In genomic region chr14:87184180-87184579, GRCh38 we compare ENCODE assay signal across 21 cellular contexts.
DNase-seq lines count a peak whose midpoint lies in the region; ATAC-seq, FAIRE-seq and TF ChIP-seq lines count a peak whose summit lies in the region.
"Had no signal": no experiment of that assay in that cellular context is flagged by ENCODE, and none has a peak within 500 bp of the region (broad histone marks: within the 10 kb centered on the region; RNA-seq: fewer than 3 reads in every experiment).

No MANE protein-coding gene starts in this region.

- TF ChIP-seq POLR2A in A549 (IDR thresholded peaks at IDR 0.05; ENCODE audit: low read length) = no peak
- no peak for TF ChIP-seq POLR2A in IMR-90 (IDR thresholded peaks at IDR 0.05; ENCODE audit: low read depth, low read length)
- TF ChIP-seq POLR2A in H1 (IDR thresholded peaks at IDR 0.05; ENCODE audit: control extremely low read depth in 1 of 2, low read depth in 2 of 2, low read length in 2 of 2) = no peak

- H3K27me3 Mint-ChIP-seq in activated T-cell treated with anti-CD3 and anti-CD28 coated beads, Interleukin-2, amount 50 U/mL, for 72 hours (ENCODE audit: low read depth) = no peaks in the 10 kb centered on the region
- H3K27me3 Mint-ChIP-seq: B cell; CD4-positive, alpha-beta T cell had no signal

- H3K4me3 Mint-ChIP-seq in activated T-cell treated with anti-CD3 and anti-CD28 coated beads, Interleukin-2, amount 50 U/mL, for 72 hours = no peak overlapping the region
- H3K4me3 Mint-ChIP-seq: B cell; CD4-positive, alpha-beta T cell; CD8-positive, alpha-beta T cell had no signal

- DNase-seq in A549 (ENCODE audit: low read depth in 1 of 2, low spot score in 1 of 2) (no peak), IMR-90 (no peak), H1 (ENCODE audit: low read depth in 1 of 2, low spot score in 2 of 2) (no peak), NCI-H774 (lab: John Stamatoyannopoulos, UW) (no peak)
- no peak for DNase-seq in activated T-cell treated with anti-CD3 and anti-CD28 coated beads, Interleukin-2, amount 50 U/mL, for 72 hours
- DNase-seq: 8988T; AML-193; Caco-2; Calu3; CD4-positive, alpha-beta T cell; CD8-positive, alpha-beta T cell; DMS79 treated with DMSO at 0.1 percent for 48 hours; GF-D8 had no signal

- dilution Hi-C loops in IMR-90 (cut with HindIII; ENCODE audit: low sequenced_read_pairs, unreplicated experiment) = no loop called here

- H3K36me3 Mint-ChIP-seq in activated T-cell treated with anti-CD3 and anti-CD28 coated beads, Interleukin-2, amount 50 U/mL, for 72 hours (ENCODE audit: insufficient read depth in 2 of 2) = peaks cover 0 to 2% of the 10 kb centered on the region in 2 donors
- H3K36me3 Mint-ChIP-seq: CD8-positive, alpha-beta T cell had no signal

- H3K4me1 Mint-ChIP-seq in activated T-cell treated with anti-CD3 and anti-CD28 coated beads, Interleukin-2, amount 50 U/mL, for 72 hours (ENCODE audit: low read depth) = no peaks in the 10 kb centered on the region
- H3K4me1 Mint-ChIP-seq: B cell had no signal

- H2BK12ac ChIP-seq in H1 (ENCODE audit: low read depth, low read length) = no peak overlapping the region

- H4K5ac ChIP-seq in IMR-90 (ENCODE audit: low read depth, low read length) (no peak overlapping the region), H1 (ENCODE audit: insufficient read length, low read depth, low read length) (no peak overlapping the region)

- in situ Hi-C loops in IMR-90 (cut with MboI; ENCODE audit: low sequenced_read_pairs) = no loop called here

- peaks cover 2 to 4% of the 10 kb centered on the region in 2 donors for H3K9me3 Mint-ChIP-seq in activated T-cell treated with anti-CD3 and anti-CD28 coated beads, Interleukin-2, amount 50 U/mL, for 72 hours
- H3K9me3 Mint-ChIP-seq: CD8-positive, alpha-beta T cell had no signal

- H3K27me3 ChIP-seq in IMR-90 (ENCODE audit: control insufficient read depth, insufficient read depth, low read length) (no peaks in the 10 kb centered on the region), H1 (replicated peaks in 1 of 4; ENCODE audit: control insufficient read depth in 3 of 4, extremely low read depth in 1 of 4, insufficient read depth in 3 of 4, low read length in 3 of 4) (peaks cover 0 to 1% (median 0%) of the 10 kb centered on the region in 4 experiments; a peak in 1 of 7 replicates)
- H3K27me3 ChIP-seq: BLaER1 treated with 17β-estradiol and CSF1 and Interleukin-3, amounts not matched to agents 10 nM and 100 nM had no signal

- TF ChIP-seq EP300 in A549 (IDR thresholded peaks at IDR 0.05) (no peak), H1 (IDR thresholded peaks at IDR 0.05; ENCODE audit: borderline replicate concordance in 1 of 2, low read depth in 2 of 2, low read length in 2 of 2) (no peak)

- H4K91ac ChIP-seq in IMR-90 (ENCODE audit: insufficient read depth, low read depth, low read length) = no peak overlapping the region
- no peak overlapping the region for H4K91ac ChIP-seq in H1 (replicated peaks; ENCODE audit: insufficient read length, low read length)

- H3K4me3 ChIP-seq in A549 (no peak overlapping the region), IMR-90 (ENCODE audit: insufficient read depth, low read depth, low read length) (no peak overlapping the region), H1 (ENCODE audit: extremely low read depth in 1 of 4, insufficient read depth in 2 of 4, low read depth in 3 of 4, low read length in 4 of 4) (no peak overlapping the region)
- H3K4me3 ChIP-seq: BLaER1 treated with 17β-estradiol and CSF1 and Interleukin-3, amounts not matched to agents 10 nM and 100 nM had no signal

- POLR2A ChIA-PET in A549 (lab: Yijun Ruan, JAX) (no interaction called here), IMR-90 (lab: Charles Lee; ENCODE audit: unreplicated experiment) (no interaction called here), H1 (lab: Charles Lee; ENCODE audit: partially characterized antibody) (no interaction called here)

- TF ChIP-seq RAD21 in A549 (conservative IDR thresholded peaks at IDR 0.05 in 1 of 2, IDR thresholded peaks at IDR 0.05 in 1 of 2) (no peak), IMR-90 (IDR thresholded peaks at IDR 0.05; ENCODE audit: low read length) (no peak), H1 (IDR thresholded peaks at IDR 0.05 in 1 of 2, conservative IDR thresholded peaks at IDR 0.05 in 1 of 2; ENCODE audit: low read depth in 2 of 2, low read length in 2 of 2) (no peak)

- no peak overlapping the region for H3K9ac ChIP-seq in IMR-90 (ENCODE audit: low read depth, low read length)
- no peak overlapping the region for H3K9ac ChIP-seq in H1 (replicated peaks in 1 of 4; ENCODE audit: extremely low read depth in 1 of 4, low read depth in 3 of 4, low read length in 3 of 4)
- H3K9ac ChIP-seq: BLaER1 treated with 17β-estradiol and CSF1 and Interleukin-3, amounts not matched to agents 10 nM and 100 nM had no signal

- CTCF ChIA-PET in A549 (lab: Yijun Ruan, JAX) = no interaction called here
- CTCF ChIA-PET in IMR-90 (lab: Yijun Ruan, JAX) = no interaction called here
- CTCF ChIA-PET in H1 (lab: Charles Lee; ENCODE audit: partially characterized antibody) = interaction anchor here (1.4 kb wide), 1 partner anchor 56 kb away, joined by 3 read pairs; no protein-coding TSS in a partner anchor

- H3K56ac ChIP-seq in IMR-90 (ENCODE audit: extremely low read depth, insufficient read depth, low read length) = no peak overlapping the region
- H3K56ac ChIP-seq in H1 (replicated peaks; ENCODE audit: insufficient read length, low read depth, low read length) = no peak overlapping the region

- H2BK120ac ChIP-seq in IMR-90 (ENCODE audit: low read depth, low read length) (no peak overlapping the region), H1 (replicated peaks; ENCODE audit: low read depth, low read length) (no peak overlapping the region)

- H3K18ac ChIP-seq in IMR-90 (ENCODE audit: low read depth, low read length) = no peak overlapping the region
- H3K18ac ChIP-seq in H1 (ENCODE audit: extremely low read depth, low read length) = no peak overlapping the region

- H3K36me3 ChIP-seq in IMR-90 (ENCODE audit: control insufficient read depth, insufficient read depth, low read length) = no peaks in the 10 kb centered on the region
- no peaks in the 10 kb centered on the region for H3K36me3 ChIP-seq in H1 (ENCODE audit: control insufficient read depth in 2 of 4, insufficient read depth in 4 of 4, low read length in 3 of 4)
- H3K36me3 ChIP-seq: BLaER1 treated with 17β-estradiol and CSF1 and Interleukin-3, amounts not matched to agents 10 nM and 100 nM had no signal

- H2AK5ac ChIP-seq in IMR-90 (ENCODE audit: low read depth, low read length) = no peak overlapping the region
- H2AK5ac ChIP-seq in H1 (ENCODE audit: low read depth, low read length) = no peak overlapping the region

- H2BK15ac ChIP-seq in IMR-90 (ENCODE audit: low read depth, low read length) (no peak overlapping the region), H1 (ENCODE audit: low read length) (no peak overlapping the region)

- H3K14ac ChIP-seq in IMR-90 (replicated peaks; ENCODE audit: low read depth, low read length) = no peak overlapping the region
- H3K14ac ChIP-seq in H1 (ENCODE audit: insufficient read length) = no peak overlapping the region

- H3K27ac Mint-ChIP-seq in activated T-cell treated with anti-CD3 and anti-CD28 coated beads, Interleukin-2, amount 50 U/mL, for 72 hours = no peak overlapping the region
- H3K27ac Mint-ChIP-seq: B cell; CD4-positive, alpha-beta T cell; CD8-positive, alpha-beta T cell had no signal

- no peaks in the 10 kb centered on the region for H4K20me1 ChIP-seq in IMR-90 (ENCODE audit: insufficient read depth, low read length)
- H4K20me1 ChIP-seq in H1 (replicated peaks in 1 of 2; ENCODE audit: control insufficient read depth in 1 of 2, insufficient read depth in 2 of 2, low read length in 2 of 2) = no peaks in the 10 kb centered on the region
- H4K20me1 ChIP-seq: BLaER1 treated with 17β-estradiol and CSF1 and Interleukin-3, amounts not matched to agents 10 nM and 100 nM had no signal

- no peak overlapping the region for H2AFZ ChIP-seq in IMR-90 (replicated peaks; ENCODE audit: low read length, poor library complexity)
- no peak overlapping the region for H2AFZ ChIP-seq in H1 (ENCODE audit: low read length)

- no peak for TF ChIP-seq CTCF in A549 (IDR thresholded peaks at IDR 0.05)
- no peak for TF ChIP-seq CTCF in IMR-90 (conservative IDR thresholded peaks at IDR 0.05; ENCODE audit: low read depth, low read length)
- no peak for TF ChIP-seq CTCF in H1 (IDR thresholded peaks at IDR 0.05; ENCODE audit: control extremely low read depth in 1 of 3, insufficient read depth in 1 of 3, low read depth in 1 of 3, low read length in 3 of 3)

- ATAC-seq in A549 (no peak), IMR-90 (ENCODE audit: low read depth) (no peak)
- ATAC-seq in activated T-cell treated with anti-CD3 and anti-CD28 coated beads, Interleukin-2, amount 50 U/mL, for 72 hours (replicated peaks in 1 of 2) = no peak
- ATAC-seq: CD8-positive, alpha-beta T cell had no signal

- H4K8ac ChIP-seq in IMR-90 (ENCODE audit: low read depth in 2 of 2, low read length in 2 of 2) = no peak overlapping the region
- H4K8ac ChIP-seq in H1 (ENCODE audit: extremely low read depth, insufficient read depth, low read length) = no peak overlapping the region

- H3K79me1 ChIP-seq in IMR-90 (ENCODE audit: low read depth in 1 of 2, low read length in 2 of 2) = no peaks in the 10 kb centered on the region
- H3K79me1 ChIP-seq in H1 (ENCODE audit: low read depth, low read length) = no peaks in the 10 kb centered on the region

- no peak overlapping the region for H2BK5ac ChIP-seq in IMR-90 (ENCODE audit: low read depth, low read length, poor library complexity, severe bottlenecking)
- no peak overlapping the region for H2BK5ac ChIP-seq in H1 (ENCODE audit: low read depth, low read length)

- no peak overlapping the region for H3K23ac ChIP-seq in IMR-90 (ENCODE audit: low read depth, low read length)
- no peak overlapping the region for H3K23ac ChIP-seq in H1 (ENCODE audit: insufficient read length)

- FAIRE-seq in A549 (lab: Jason Lieb, UNC) = no peak
- FAIRE-seq in H1 (lab: Jason Lieb, UNC) = no peak
- FAIRE-seq: A204.1, D721Med, G401.6, GM12891, GM19239 had no signal

- 2% methylated on average over 4 of the region's 4 CpGs for whole genome bisulfite sequencing in A549 (ENCODE audit: missing lambda C conversion rate)
- WGBS in IMR-90 (ENCODE audit: extremely low coverage in 2 of 2, insufficient read length in 1 of 2), 2 experiments = no CpG with 5 or more reads among the region's 4 CpGs
- WGBS in H1 (ENCODE audit: extremely low coverage in 1 of 2, insufficient coverage in 1 of 2, insufficient read length in 1 of 2, insufficient replicate concordance in 2 of 2, low coverage in 1 of 2, low lambda C conversion rate in 2 of 2, missing lambda C conversion rate in 1 of 2), 2 experiments = 91% methylated on average over 4 of the region's 4 CpGs; no CpG with 5 or more reads in 1 of the 2 experiments

- no peaks in the 10 kb centered on the region for H3K79me2 ChIP-seq in H1 (ENCODE audit: control insufficient read depth in 1 of 2, insufficient read depth in 2 of 2, low read length in 2 of 2)

- H2BK20ac ChIP-seq in IMR-90 (ENCODE audit: low read depth, low read length) (no peak overlapping the region), H1 (ENCODE audit: low read length) (no peak overlapping the region)

- no peaks in the 10 kb centered on the region for H3K9me3 ChIP-seq in A549
- H3K9me3 ChIP-seq in IMR-90 (ENCODE audit: control insufficient read depth, insufficient read depth, low read length) = no peaks in the 10 kb centered on the region
- H3K9me3 ChIP-seq in H1 (ENCODE audit: insufficient read depth in 2 of 2, low read depth in 1 of 2, low read length in 1 of 2) = no peaks in the 10 kb centered on the region
- H3K9me3 ChIP-seq: BLaER1 treated with 17β-estradiol and CSF1 and Interleukin-3, amounts not matched to agents 10 nM and 100 nM; Caco-2 had no signal

- peaks cover 4% of the 10 kb centered on the region; the same call in 1 of the 2 replicates for H3K23me2 ChIP-seq in H1 (ENCODE audit: low read depth, low read length)

- H3K4ac ChIP-seq in IMR-90 (ENCODE audit: low read depth, low read length) = no peak overlapping the region
- H3K4ac ChIP-seq in H1 (replicated peaks; ENCODE audit: insufficient read length, low read depth, low read length) = no peak overlapping the region

- BruUV-seq in IMR-90 (replicated peaks; lab: Mats Ljungman, UMichigan) = no TSS peak

- no peak overlapping the region for H2AK9ac ChIP-seq in IMR-90 (replicated peaks; ENCODE audit: low read depth, low read length, poor library complexity)

- no peak overlapping the region for H3K4me2 ChIP-seq in A549
- H3K4me2 ChIP-seq in IMR-90 (ENCODE audit: low read depth, low read length) = no peak overlapping the region
- no peak overlapping the region for H3K4me2 ChIP-seq in H1 (ENCODE audit: insufficient read depth in 1 of 2, low read depth in 2 of 2, low read length in 2 of 2)
- H3K4me2 ChIP-seq: BLaER1 treated with 17β-estradiol and CSF1 and Interleukin-3, amounts not matched to agents 10 nM and 100 nM had no signal

- intact Hi-C loops in IMR-90 (cut with micrococcal nuclease) = no loop called here

- H3K4me1 ChIP-seq in A549 (no peaks in the 10 kb centered on the region), IMR-90 (ENCODE audit: control insufficient read depth, insufficient read depth, low read length) (no peaks in the 10 kb centered on the region), H1 (replicated peaks in 1 of 4; ENCODE audit: control insufficient read depth in 3 of 4, insufficient read depth in 4 of 4, low read length in 3 of 4) (peaks cover 2 to 13% (median 8%) of the 10 kb centered on the region in 4 experiments; a peak in 3 of 7 replicates)
- H3K4me1 ChIP-seq: BLaER1 treated with 17β-estradiol and CSF1 and Interleukin-3, amounts not matched to agents 10 nM and 100 nM; Caco-2 had no signal

- H3K27ac ChIP-seq in A549 = no peak overlapping the region
- no peak overlapping the region for H3K27ac ChIP-seq in IMR-90 (ENCODE audit: insufficient read depth, low read length)
- no peak overlapping the region for H3K27ac ChIP-seq in H1 (ENCODE audit: low read depth, low read length)
- H3K27ac ChIP-seq: BLaER1 treated with 17β-estradiol and CSF1 and Interleukin-3, amounts not matched to agents 10 nM and 100 nM; C4-2B had no signal

- no peaks in the 10 kb centered on the region for H3K9me1 ChIP-seq in IMR-90 (ENCODE audit: insufficient read depth, low read length)

Comparison
In these comparisons a context has a peak if more than half of its experiments do, and no peak if none do; other contexts are left out.
1. Of the 18 proteins assayed by ChIP-seq in both H1 and A549: peak only in H1: none; only in A549: none; in both: MAFK; in neither: 17.